ENCODE assay signal across 1 cellular context in genomic region chr7:128682125-128682524, GRCh38.
A peak's percentile ranks its signal among the peaks of the same experiment; 100 is the strongest.
TF ChIP-seq lines count a peak whose summit lies in the region.

No MANE protein-coding gene starts in this region.

TF ChIP-seq in GM12878, 131 proteins besides CTCF, POLR2A, EP300 and RAD21 (continued from another document):
- TF ChIP-seq NKRF (conservative IDR thresholded peaks at IDR 0.05), result no peak
- TF ChIP-seq RAD51 (IDR thresholded peaks at IDR 0.05), result peak; percentile 82
- no peak for TF ChIP-seq STAT1 (conservative IDR thresholded peaks at IDR 0.05)
- no peak for TF ChIP-seq POLR2AphosphoS5 (IDR thresholded peaks at IDR 0.05; ENCODE audit: low read length)
- TF ChIP-seq USF2 (IDR thresholded peaks at IDR 0.05; ENCODE audit: borderline replicate concordance, low read depth, low read length), result peak; percentile 35; the same call in 1 of the 2 replicates
- TF ChIP-seq NRF1 (conservative IDR thresholded peaks at IDR 0.05; ENCODE audit: low read depth, low read length), result no peak
- no peak for TF ChIP-seq ZNF384 (IDR thresholded peaks at IDR 0.05; ENCODE audit: borderline replicate concordance, low read depth, low read length)
- peak; percentile 79 for TF ChIP-seq TCF7 (IDR thresholded peaks at IDR 0.05; ENCODE audit: borderline replicate concordance)
- TF ChIP-seq MXI1 (IDR thresholded peaks at IDR 0.05; ENCODE audit: low read depth, low read length), result no peak
- TF ChIP-seq ZNF592 (IDR thresholded peaks at IDR 0.05), result no peak
- TF ChIP-seq SREBF2 (IDR thresholded peaks at IDR 0.05; ENCODE audit: low read length), result no peak
- TF ChIP-seq ZNF274 (IDR thresholded peaks at IDR 0.05; ENCODE audit: insufficient read depth, insufficient read length), result no peak
- TF ChIP-seq IKZF1 (conservative IDR thresholded peaks at IDR 0.05), result no peak
- no peak for TF ChIP-seq BCLAF1 (IDR thresholded peaks at IDR 0.05)
- TF ChIP-seq REST (IDR thresholded peaks at IDR 0.05; ENCODE audit: low read depth, low read length), result no peak
- TF ChIP-seq ZNF207 (IDR thresholded peaks at IDR 0.05; ENCODE audit: borderline replicate concordance), result no peak
- no peak for TF ChIP-seq ATF3 (IDR thresholded peaks at IDR 0.05; ENCODE audit: borderline replicate concordance, extremely low read depth, low read depth, low read length)
- TF ChIP-seq MTA2 (IDR thresholded peaks at IDR 0.05; ENCODE audit: low read depth), result peak; percentile 15; the same call in 1 of the 2 replicates
- TF ChIP-seq RUNX3 (IDR thresholded peaks at IDR 0.05; ENCODE audit: low read length), result peak; percentile 29; the same call in 1 of the 2 replicates
- TF ChIP-seq NFIC (IDR thresholded peaks at IDR 0.05; ENCODE audit: low read depth, low read length), result no peak
- peak in 1 of 2 experiments; percentile 32; a peak in 1 of 4 replicates for TF ChIP-seq BHLHE40 (IDR thresholded peaks at IDR 0.05; ENCODE audit: borderline replicate concordance in 1 of 2, low read depth in 2 of 2, low read length in 1 of 2)
- TF ChIP-seq SPI1 (IDR thresholded peaks at IDR 0.05; ENCODE audit: borderline replicate concordance, insufficient read depth, low read depth, low read length), result peak; percentile 32; the same call in 1 of the 2 replicates
- TF ChIP-seq SIX5 (IDR thresholded peaks at IDR 0.05; ENCODE audit: low read depth, low read length, severe bottlenecking), result no peak
- 0 out of 2 replicates have a peak, but pooled peaks have one; percentile 18 for TF ChIP-seq JUNB (IDR thresholded peaks at IDR 0.05)
TF ChIP-seq in GM12878: peak in this region for 8.
